34 cellular contexts compared by ENCODE assay signal in genomic region chr15:78651930-78652655, GRCh38. TPM values are rescaled to one million over a fixed set of nuclear protein-coding genes. Genes with fewer than 3 reads are reported as not detected.
"Had no signal": no experiment of that assay in that cellular context is flagged by ENCODE, and none has a peak within 500 bp of the region (broad histone marks: within the 10 kb centered on the region; RNA-seq: fewer than 3 reads in every experiment).

No MANE protein-coding gene starts in this region.

- H3K4me1 ChIP-seq: ascending aorta, SJCRH30 had no signal

- DNase-seq: activated CD4-positive, alpha-beta memory T cell treated with anti-CD3 and anti-CD28 coated beads, Interleukin-2, amount 10 ng/mL, durations not matched to agents 7 days and 5 days; activated CD4-positive, alpha-beta T cell treated with anti-CD3 and anti-CD28 coated beads for 1 hour; activated CD4-positive, alpha-beta T cell treated with anti-CD3 and anti-CD28 coated beads for 48 hours; activated CD4-positive, CD25-positive, alpha-beta regulatory T cell; activated CD8-positive, alpha-beta memory T cell treated with anti-CD3 and anti-CD28 coated beads for 24 hours; activated CD8-positive, alpha-beta memory T cell treated with anti-CD3 and anti-CD28 coated beads, Interleukin-2, amount 10 ng/mL, durations not matched to agents 7 days and 5 days; activated CD8-positive, alpha-beta memory T cell treated with anti-CD3 and anti-CD28 coated beads, Interleukin-2, amount 50 U/mL, for 48 hours; activated effector memory CD4-positive, alpha-beta T cell treated with Interleukin-2 at 50 U/mL for 16 hours; activated naive CD4-positive, alpha-beta T cell treated with anti-CD3 and anti-CD28 coated beads, Interleukin-2, amount 10 ng/mL, durations not matched to agents 7 days and 5 days; activated T-cell treated with anti-CD3 and anti-CD28 coated beads, Interleukin-2, amount 50 U/mL, for 48 hours; amygdala; Kasumi-1; KG1; MM.1S; MV-4-11; NCI-H1092; NCI-H1436 treated with DMSO at 0.1 percent for 48 hours; NCI-H1694 treated with DMSO at 0.1 percent for 48 hours; NCI-H2029; NCI-H345; NCI-H524 treated with DMSO at 0.1 percent for 48 hours; NK-92 treated with Interleukin-12 subunit alpha and Interleukin-12 subunit beta, amount 100 ng/mL, for 24 hours; PC-9; SHP77; SJCRH30; T1000; WERI-Rb-1 had no signal

- H3K4me2 ChIP-seq: PC-9 had no signal

- H3K27me3 ChIP-seq: ascending aorta, SJCRH30 had no signal

- H3K36me3 ChIP-seq: ascending aorta, SJCRH30, WERI-Rb-1 had no signal

- H3K4me3 Mint-ChIP-seq: activated CD4-positive, alpha-beta memory T cell treated with anti-CD3 and anti-CD28 coated beads, Interleukin-2, amount 10 ng/mL, durations not matched to agents 7 days and 5 days; activated CD8-positive, alpha-beta memory T cell treated with anti-CD3 and anti-CD28 coated beads, Interleukin-2, amount 10 ng/mL, durations not matched to agents 7 days and 5 days; activated naive CD4-positive, alpha-beta T cell treated with anti-CD3 and anti-CD28 coated beads, Interleukin-2, amount 10 ng/mL, durations not matched to agents 7 days and 5 days; activated naive CD8-positive, alpha-beta T cell had no signal

- H3K27ac ChIP-seq: ascending aorta, PC-9, SJCRH30, SK-N-MC had no signal

- H2AFZ ChIP-seq: PC-9 had no signal

- H3K27ac Mint-ChIP-seq: activated CD4-positive, alpha-beta memory T cell treated with anti-CD3 and anti-CD28 coated beads, Interleukin-2, amount 10 ng/mL, durations not matched to agents 7 days and 5 days; activated CD8-positive, alpha-beta memory T cell treated with anti-CD3 and anti-CD28 coated beads, Interleukin-2, amount 10 ng/mL, durations not matched to agents 7 days and 5 days; activated naive CD4-positive, alpha-beta T cell treated with anti-CD3 and anti-CD28 coated beads, Interleukin-2, amount 10 ng/mL, durations not matched to agents 7 days and 5 days; activated naive CD8-positive, alpha-beta T cell had no signal

- H3K36me3 Mint-ChIP-seq: activated CD8-positive, alpha-beta memory T cell treated with anti-CD3 and anti-CD28 coated beads, Interleukin-2, amount 10 ng/mL, durations not matched to agents 7 days and 5 days; activated naive CD4-positive, alpha-beta T cell treated with anti-CD3 and anti-CD28 coated beads, Interleukin-2, amount 10 ng/mL, durations not matched to agents 7 days and 5 days; activated naive CD8-positive, alpha-beta T cell had no signal

- H3K27me3 Mint-ChIP-seq: activated naive CD8-positive, alpha-beta T cell had no signal

- H3K4me1 Mint-ChIP-seq: activated CD4-positive, alpha-beta memory T cell treated with anti-CD3 and anti-CD28 coated beads, Interleukin-2, amount 10 ng/mL, durations not matched to agents 7 days and 5 days; activated CD8-positive, alpha-beta memory T cell treated with anti-CD3 and anti-CD28 coated beads, Interleukin-2, amount 10 ng/mL, durations not matched to agents 7 days and 5 days; activated naive CD4-positive, alpha-beta T cell treated with anti-CD3 and anti-CD28 coated beads, Interleukin-2, amount 10 ng/mL, durations not matched to agents 7 days and 5 days had no signal

- H3K4me3 ChIP-seq: ascending aorta, PC-9, SJCRH30, SK-N-MC had no signal

- H3K9me3 ChIP-seq: ascending aorta, SJCRH30 had no signal

- H3K9me3 Mint-ChIP-seq: activated CD4-positive, alpha-beta memory T cell treated with anti-CD3 and anti-CD28 coated beads, Interleukin-2, amount 10 ng/mL, durations not matched to agents 7 days and 5 days; activated naive CD4-positive, alpha-beta T cell treated with anti-CD3 and anti-CD28 coated beads, Interleukin-2, amount 10 ng/mL, durations not matched to agents 7 days and 5 days had no signal

RNA-seq across cellular contexts. Expression of gene CHRNB4, which starts 11.1 kb away (rescaled TPM):
- total RNA-seq: activated CD4-positive, alpha-beta memory T cell treated with anti-CD3 and anti-CD28 coated beads, Interleukin-2, amount 10 ng/mL, durations not matched to agents 7 days and 5 days; activated CD8-positive, alpha-beta memory T cell treated with anti-CD3 and anti-CD28 coated beads, Interleukin-2, amount 10 ng/mL, durations not matched to agents 7 days and 5 days; ascending aorta; cardiac septum; T-helper 1 cell treated with Interleukin-12 subunit alpha and Interleukin-12 subunit beta and Interleukin-4 antibody, amounts not matched to agents 30 ng/mL and 1 ng/mL, for 36 hours; T-helper 2 cell treated with Interferon-gamma antibody and Interleukin-4, amounts not matched to agents 100 ng/mL and 5 ng/mL, for 36 hours had no signal

RNA-seq across cellular contexts. Expression of gene CHRNA3, which starts 31.3 kb away (rescaled TPM):
- total RNA-seq: activated CD4-positive, alpha-beta memory T cell treated with anti-CD3 and anti-CD28 coated beads, Interleukin-2, amount 10 ng/mL, durations not matched to agents 7 days and 5 days; activated CD8-positive, alpha-beta memory T cell treated with anti-CD3 and anti-CD28 coated beads, Interleukin-2, amount 10 ng/mL, durations not matched to agents 7 days and 5 days; ascending aorta; NCI-H460; PC-9; SJCRH30; T-helper 1 cell treated with Interleukin-12 subunit alpha and Interleukin-12 subunit beta and Interleukin-4 antibody, amounts not matched to agents 30 ng/mL and 1 ng/mL, for 36 hours; T-helper 2 cell treated with Interferon-gamma antibody and Interleukin-4, amounts not matched to agents 100 ng/mL and 5 ng/mL, for 36 hours had no signal
